ENCODE assay signal across 9 cellular contexts in the genomic region with DNA sequence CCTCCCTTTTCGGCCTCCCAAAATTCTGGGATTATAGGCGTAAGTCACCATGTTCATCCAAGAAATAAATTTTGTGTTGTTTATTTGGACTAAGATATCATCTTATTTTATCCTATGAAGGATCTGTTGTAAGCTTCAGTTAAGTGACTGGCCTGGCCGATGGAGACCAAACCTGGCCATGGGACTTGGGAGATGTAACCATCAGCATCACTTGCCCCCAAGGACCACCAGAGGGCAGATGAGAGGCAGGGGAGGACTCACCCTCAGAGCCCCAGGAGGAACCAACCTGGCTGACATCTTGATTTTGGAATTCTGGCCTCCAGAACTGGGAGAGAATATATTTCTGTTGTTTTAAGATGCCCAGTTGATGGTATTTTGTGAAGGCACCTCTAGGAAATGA.
A peak's percentile ranks its signal among the peaks of the same experiment; 100 is the strongest.
DNase-seq lines count a peak whose midpoint lies in the region; ATAC-seq, FAIRE-seq and TF ChIP-seq lines count a peak whose summit lies in the region.
"Had no signal": no experiment of that assay in that cellular context is flagged by ENCODE, and none has a peak within 500 bp of the region (broad histone marks: within the 10 kb centered on the region; RNA-seq: fewer than 3 reads in every experiment).

No MANE protein-coding gene starts in this region.

- H3K4me3 ChIP-seq in right atrium auricular region (no peak overlapping the region), choroid plexus epithelial cell (ENCODE audit: low read depth, low read length) (no peak overlapping the region)
- H3K4me3 ChIP-seq: cardiac muscle cell had no signal

- H3K36me3 ChIP-seq in right atrium auricular region = no peaks in the 10 kb centered on the region
- H3K36me3 ChIP-seq: cardiac muscle cell had no signal

- peaks cover 0 to 2% of the 10 kb centered on the region in 2 donors for H3K9me3 ChIP-seq in right atrium auricular region

- H3K27ac ChIP-seq in right atrium auricular region = no peak overlapping the region
- H3K27ac ChIP-seq: cardiac muscle cell had no signal

- no peak for FAIRE-seq in urothelium cell line (lab: Jason Lieb, UNC)

- H3K27me3 ChIP-seq in right atrium auricular region = no peaks in the 10 kb centered on the region
- H3K27me3 ChIP-seq: cardiac muscle cell had no signal

- TF ChIP-seq CTCF in right atrium auricular region (IDR thresholded peaks at IDR 0.05) = peak in 1 of 2 donors; percentile 24
- TF ChIP-seq CTCF in choroid plexus epithelial cell (conservative IDR thresholded peaks at IDR 0.05; ENCODE audit: low read depth, low read length) = peak; percentile 39

- peak; percentile 42 for DNase-seq in right atrium auricular region (ENCODE audit: low spot score)
- DNase-seq in cardiac septum (ENCODE audit: low spot score) = no peak
- DNase-seq in NAMALWA (ENCODE audit: low spot score) = peak; percentile 46
- peak; percentile 2 for DNase-seq in choroid plexus epithelial cell (ENCODE audit: low read depth)
- DNase-seq in urothelium cell line (ENCODE audit: low spot score) = peak; percentile 52
- DNase-seq in stimulated activated CD4-positive, alpha-beta T cell treated with anti-CD3 and anti-CD28 coated beads, Interleukin-4, amount 100 ng/mL, for 1 hour = no peak
- no peak for DNase-seq in NCI-H748 treated with DMSO at 0.1 percent for 48 hours (lab: John Stamatoyannopoulos, UW)

- H3K4me1 ChIP-seq in right atrium auricular region = no peaks in the 10 kb centered on the region

- intact Hi-C loops in cardiac septum (cut with DNase I) = no loop called here

- no peak for ATAC-seq in HG03571 (IDR thresholded peaks at IDR 0.05; ENCODE audit: unreplicated experiment)

Comparison
In these comparisons a context has a peak if more than half of its experiments do, and no peak if none do; other contexts are left out.
1. DNase-seq: peak in right atrium auricular region (single experiment), NAMALWA (single experiment), choroid plexus epithelial cell (single experiment) and urothelium cell line (single experiment); none in cardiac septum (single experiment), stimulated activated CD4-positive, alpha-beta T cell treated with anti-CD3 and anti-CD28 coated beads, Interleukin-4, amount 100 ng/mL, for 1 hour (single experiment) and NCI-H748 treated with DMSO at 0.1 percent for 48 hours (single experiment).